Comparison of ENCODE assay signal across 11 cellular contexts in genomic region chr1:170723518-170723917, GRCh38. TPM values are rescaled to one million over a fixed set of nuclear protein-coding genes. Genes with fewer than 3 reads are reported as not detected.
"Had no signal": no experiment of that assay in that cellular context is flagged by ENCODE, and none has a peak within 500 bp of the region (broad histone marks: within the 10 kb centered on the region; RNA-seq: fewer than 3 reads in every experiment).

No MANE protein-coding gene starts in this region.

- H3K36me3 ChIP-seq: HAP-1 had no signal

- H3K4me3 ChIP-seq: GM23248, GM23338, HAP-1 had no signal

- H2AFZ ChIP-seq: GM23248, GM23338 had no signal

- H3K4me1 ChIP-seq: HAP-1 had no signal

- DNase-seq: GM23248, GOT3, H7, H9, HCEC 1CT, HFFc6 had no signal

- ATAC-seq: GM23338, HCT116 had no signal

- H3K9ac ChIP-seq: GM23248 had no signal

- H3K4me2 ChIP-seq: GM23338 had no signal

- H3K9me3 ChIP-seq: HAP-1 had no signal

- FAIRE-seq: H1, H54 had no signal

- H3K27ac ChIP-seq: GM23248 had no signal

RNA-seq across cellular contexts. Expression of gene PRRX1, which starts 59.6 kb away (rescaled TPM):
- total RNA-seq: GM23338, H1, H7, H9 had no signal
- polyA plus RNA-seq: H1 had no signal
